ENCODE assay signal across 1 cellular context in the genomic region with DNA sequence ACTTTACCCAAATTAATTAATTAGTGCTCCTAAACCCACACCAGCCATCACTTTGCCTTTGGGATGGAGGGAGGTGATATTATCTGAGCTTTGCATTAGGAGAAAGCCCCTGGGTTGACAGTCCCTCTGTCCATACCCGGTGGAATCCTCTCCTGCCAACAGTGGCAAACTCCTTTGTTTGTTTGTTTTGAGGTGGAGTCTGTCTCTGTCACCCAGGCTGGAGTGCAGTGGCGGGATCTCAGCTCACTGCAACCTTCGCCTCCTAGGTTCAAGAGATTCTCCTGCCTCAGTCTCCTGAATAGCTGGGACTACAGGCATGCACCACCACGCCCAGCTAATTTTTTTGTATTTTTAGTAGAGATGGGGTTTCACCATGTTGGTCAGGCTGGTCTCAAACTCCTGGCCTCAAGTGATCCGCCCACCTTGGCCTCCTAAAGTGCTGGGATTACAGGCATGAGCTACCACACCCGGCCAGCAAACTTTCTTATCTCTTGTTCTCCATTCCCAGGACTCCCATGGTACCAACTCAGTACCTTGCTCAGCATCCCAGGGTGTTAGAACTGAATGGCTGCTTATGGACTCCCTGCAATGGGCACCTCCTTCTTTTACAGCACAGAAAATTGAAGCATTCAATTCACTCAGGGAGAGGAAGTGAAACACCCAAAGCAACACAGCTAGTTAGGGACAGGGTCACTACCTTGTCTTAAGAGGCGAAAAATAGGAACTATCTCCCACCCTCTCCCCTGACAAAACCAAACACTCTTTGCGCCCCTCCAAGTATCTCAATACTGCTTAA.
TF ChIP-seq lines count a peak whose summit lies in the region.

No MANE protein-coding gene starts in this region.

TF ChIP-seq in SK-N-SH, 30 proteins besides CTCF, POLR2A, EP300 and RAD21:
- 0 out of 2 replicates have a peak, but pooled peaks have one; percentile 16 for TF ChIP-seq GATA2 (CRISPR knock-in tag; IDR thresholded peaks at IDR 0.05)
- peak; percentile 19 for TF ChIP-seq CHD2 (IDR thresholded peaks at IDR 0.05; ENCODE audit: low read length, partially characterized antibody)
TF ChIP-seq in SK-N-SH: peak in this region for 2; not testable (repeated sequence) for 28.
